ENCODE assay signal across 16 cellular contexts in the genomic region with DNA sequence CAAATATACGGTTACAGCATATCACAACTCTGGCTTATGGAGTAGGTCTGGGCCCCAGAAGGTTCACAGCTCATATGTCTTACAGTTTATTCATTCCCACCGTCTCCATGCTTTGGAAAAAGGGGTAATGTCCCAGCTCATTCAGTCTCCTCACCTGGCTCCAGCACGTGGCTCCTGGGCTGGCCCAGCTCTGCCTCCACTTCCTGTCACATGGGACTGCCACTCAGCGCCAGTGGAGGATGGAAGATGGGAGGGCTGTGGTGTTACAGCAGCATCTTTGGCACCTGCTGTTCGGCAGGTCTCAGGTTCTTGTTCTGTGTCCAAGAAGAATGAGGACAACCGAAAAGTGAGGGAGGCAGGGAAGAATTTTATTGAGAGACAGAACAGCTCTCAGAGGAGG.
DNase-seq lines count a peak whose midpoint lies in the region; ATAC-seq and TF ChIP-seq lines count a peak whose summit lies in the region.
"Had no signal": no experiment of that assay in that cellular context is flagged by ENCODE, and none has a peak within 500 bp of the region (broad histone marks: within the 10 kb centered on the region; RNA-seq: fewer than 3 reads in every experiment).

No MANE protein-coding gene starts in this region.

- H3K9me3 ChIP-seq in A673 (ENCODE audit: low read depth, low read length, poor library complexity, severe bottlenecking) (no peaks in the 10 kb centered on the region), DND-41 (ENCODE audit: insufficient read depth, low read length, severe bottlenecking) (no peaks in the 10 kb centered on the region), mesenchymal stem cell (ENCODE audit: control insufficient read depth, low read length) (no peaks in the 10 kb centered on the region), sigmoid colon (no peaks in the 10 kb centered on the region)
- H3K9me3 ChIP-seq: A549 had no signal

- H4K8ac ChIP-seq in mesenchymal stem cell (ENCODE audit: low read length) = peak overlapping the region; percentile 19

- 89% methylated on average over 6 of the region's 6 CpGs for WGBS in mesenchymal stem cell
- WGBS in sigmoid colon, 2 donors = 74 to 80% methylated on average over 6 of the region's 6 CpGs

- H3K4me3 Mint-ChIP-seq in WTC11 = no peak overlapping the region
- no peak overlapping the region for H3K4me3 Mint-ChIP-seq in activated CD4-positive, alpha-beta T cell treated with anti-CD3 and anti-CD28 coated beads, Interleukin-2, amount 10 ng/mL, durations not matched to agents 7 days and 5 days
- H3K4me3 Mint-ChIP-seq: CD14-positive monocyte; CD8-positive, alpha-beta T cell; HFFc6 had no signal

- H3K4me2 ChIP-seq in DND-41 (ENCODE audit: insufficient read depth, low read length) (no peak overlapping the region), mesenchymal stem cell (ENCODE audit: low read length, poor library complexity, severe bottlenecking) (no peak overlapping the region)
- H3K4me2 ChIP-seq: A549 had no signal

- H2AFZ ChIP-seq in DND-41 (ENCODE audit: low read depth, low read length) = 0 out of 2 replicates have a peak overlapping the region, but pooled peaks have one; percentile 26
- no peak overlapping the region for H2AFZ ChIP-seq in mesenchymal stem cell (ENCODE audit: low read depth, low read length)

- no peak for TF ChIP-seq EP300 in sigmoid colon (IDR thresholded peaks at IDR 0.05)

- no peak overlapping the region for H3K27ac Mint-ChIP-seq in WTC11
- no peak overlapping the region for H3K27ac Mint-ChIP-seq in activated CD4-positive, alpha-beta T cell treated with anti-CD3 and anti-CD28 coated beads, Interleukin-2, amount 10 ng/mL, durations not matched to agents 7 days and 5 days
- H3K27ac Mint-ChIP-seq: CD14-positive monocyte; CD8-positive, alpha-beta T cell; HFFc6 had no signal

- BruUV-seq in A673 (replicated peaks; lab: Mats Ljungman, UMichigan) = no TSS peak

- intact Hi-C loops in A673 (cut with micrococcal nuclease; ENCODE audit: unreplicated experiment) (no loop called here), sigmoid colon (cut with DNase I) (no loop called here)

- no peaks in the 10 kb centered on the region for H3K36me3 Mint-ChIP-seq in WTC11
- H3K36me3 Mint-ChIP-seq in activated CD4-positive, alpha-beta T cell treated with anti-CD3 and anti-CD28 coated beads, Interleukin-2, amount 10 ng/mL, durations not matched to agents 7 days and 5 days (ENCODE audit: low read depth) = no peaks in the 10 kb centered on the region
- H3K36me3 Mint-ChIP-seq: CD14-positive monocyte; CD8-positive, alpha-beta T cell had no signal

- CTCF ChIA-PET in A673 (lab: Charles Lee) (interaction anchor here (1.2 kb wide), 1 partner anchor 325 kb away, joined by 3 read pairs; no protein-coding TSS in a partner anchor), WTC11 (lab: Charles Lee) (interaction anchor here (0.6 kb wide), 1 partner anchor 177 kb away, joined by 4 read pairs; no protein-coding TSS in a partner anchor)
- CTCF ChIA-PET in activated CD4-positive, alpha-beta T cell treated with anti-CD3 and anti-CD28 coated beads, Interleukin-2, amount 10 ng/mL, durations not matched to agents 7 days and 5 days (lab: Charles Lee) = no interaction called here

- TF ChIP-seq CTCF in A673 (conservative IDR thresholded peaks at IDR 0.05; ENCODE audit: low read depth, low read length) = no peak
- TF ChIP-seq CTCF in DND-41 (IDR thresholded peaks at IDR 0.05; ENCODE audit: borderline replicate concordance, extremely low read depth, low read length, poor library complexity, severe bottlenecking) = no peak
- no peak for TF ChIP-seq CTCF in WTC11 (IDR thresholded peaks at IDR 0.05)
- no peak for TF ChIP-seq CTCF in sigmoid colon (IDR thresholded peaks at IDR 0.05)

- H3K4ac ChIP-seq in mesenchymal stem cell (ENCODE audit: low read depth in 1 of 2, low read length in 2 of 2) = no peak overlapping the region

- no peak overlapping the region for H3K14ac ChIP-seq in mesenchymal stem cell (ENCODE audit: low read length in 2 of 2)

- ATAC-seq in DND-41 (ENCODE audit: insufficient read depth, low read depth) = peak; percentile 59; the same call in 2 of the 3 replicates
- no peak; the same call in 1 of the 2 replicates for ATAC-seq in WTC11
- ATAC-seq: A549; CD8-positive, alpha-beta T cell had no signal

- no peak overlapping the region for H2BK120ac ChIP-seq in mesenchymal stem cell (ENCODE audit: low read depth, low read length)

- no peak overlapping the region for H3K9ac ChIP-seq in DND-41 (ENCODE audit: low read depth, low read length)
- no peak overlapping the region for H3K9ac ChIP-seq in mesenchymal stem cell (ENCODE audit: low read length)

- no peak overlapping the region for H4K91ac ChIP-seq in mesenchymal stem cell (ENCODE audit: low read length)

- H3K4me1 ChIP-seq in A673 (ENCODE audit: insufficient read depth, low read length, poor library complexity, severe bottlenecking) = peaks cover 34% of the 10 kb centered on the region
- H3K4me1 ChIP-seq in DND-41 (ENCODE audit: insufficient read depth, low read length) = no peaks in the 10 kb centered on the region
- H3K4me1 ChIP-seq in mesenchymal stem cell (ENCODE audit: control insufficient read depth, insufficient read depth, low read depth, low read length) = no peaks in the 10 kb centered on the region
- no peaks in the 10 kb centered on the region for H3K4me1 ChIP-seq in sigmoid colon

- H3K4me3 ChIP-seq in A673 (ENCODE audit: low read depth, low read length, poor library complexity, severe bottlenecking) (no peak overlapping the region), DND-41 (ENCODE audit: low read depth in 1 of 2, low read length in 2 of 2) (no peak overlapping the region), mesenchymal stem cell (ENCODE audit: insufficient read depth in 1 of 2, low read depth in 1 of 2, low read length in 2 of 2) (no peak overlapping the region), sigmoid colon (no peak overlapping the region)
- H3K4me3 ChIP-seq: A549 had no signal

- H3K27me3 ChIP-seq in A673 (replicated peaks; ENCODE audit: insufficient read depth, low read depth, low read length, poor library complexity) (no peaks in the 10 kb centered on the region), DND-41 (ENCODE audit: insufficient read depth, low read length, poor library complexity) (no peaks in the 10 kb centered on the region), mesenchymal stem cell (ENCODE audit: control insufficient read depth in 1 of 2, insufficient read depth in 1 of 2, low read length in 2 of 2) (no peaks in the 10 kb centered on the region), sigmoid colon (no peaks in the 10 kb centered on the region)

- no peaks in the 10 kb centered on the region for H3K27me3 Mint-ChIP-seq in WTC11 (ENCODE audit: low read depth)
- H3K27me3 Mint-ChIP-seq in activated CD4-positive, alpha-beta T cell treated with anti-CD3 and anti-CD28 coated beads, Interleukin-2, amount 10 ng/mL, durations not matched to agents 7 days and 5 days = no peaks in the 10 kb centered on the region

- no peaks in the 10 kb centered on the region for H3K79me1 ChIP-seq in mesenchymal stem cell (replicated peaks; ENCODE audit: low read length, poor library complexity, severe bottlenecking)

- no peaks in the 10 kb centered on the region for H3K9me3 Mint-ChIP-seq in WTC11
- no peaks in the 10 kb centered on the region for H3K9me3 Mint-ChIP-seq in activated CD4-positive, alpha-beta T cell treated with anti-CD3 and anti-CD28 coated beads, Interleukin-2, amount 10 ng/mL, durations not matched to agents 7 days and 5 days
- H3K9me3 Mint-ChIP-seq: CD14-positive monocyte; CD8-positive, alpha-beta T cell had no signal

- no peaks in the 10 kb centered on the region for H3K79me2 ChIP-seq in DND-41 (ENCODE audit: insufficient read depth, low read length)

- H3K23ac ChIP-seq in mesenchymal stem cell (ENCODE audit: low read length in 2 of 2) = no peak overlapping the region

- no peak overlapping the region for H2BK5ac ChIP-seq in mesenchymal stem cell (ENCODE audit: low read depth, low read length, poor library complexity, severe bottlenecking)

- POLR2A ChIA-PET in A673 (lab: Charles Lee; ENCODE audit: low non-redundant PET) (no interaction called here), WTC11 (lab: Charles Lee) (no interaction called here)
- POLR2A ChIA-PET in activated CD4-positive, alpha-beta T cell treated with anti-CD3 and anti-CD28 coated beads, Interleukin-2, amount 10 ng/mL, durations not matched to agents 7 days and 5 days (lab: Charles Lee) = no interaction called here

- no peak overlapping the region for H2BK15ac ChIP-seq in mesenchymal stem cell (ENCODE audit: low read depth, poor library complexity, severe bottlenecking)

- DNase-seq in A673 (ENCODE audit: low spot score) (no peak), DND-41 (peak; percentile 6), WTC11 (ENCODE audit: low spot score) (no peak), mesenchymal stem cell (no peak), NCI-H69 (lab: John Stamatoyannopoulos, UW) (no peak), sigmoid colon (no peak)
- no peak for DNase-seq in activated CD4-positive, alpha-beta T cell treated with anti-CD3 and anti-CD28 coated beads, Interleukin-2, amount 10 ng/mL, durations not matched to agents 7 days and 5 days
- DNase-seq: CD8-positive, alpha-beta T cell; COR-L47; DMS153; DMS79 treated with DMSO at 0.1 percent for 48 hours; GF-D8; HCEC 1CT; HFFc6 had no signal

- no peak overlapping the region for H2BK12ac ChIP-seq in mesenchymal stem cell (ENCODE audit: low read length in 2 of 2)

- H4K20me1 ChIP-seq in DND-41 (ENCODE audit: insufficient read depth, low read length) = no peaks in the 10 kb centered on the region

- no peak for TF ChIP-seq POLR2A in sigmoid colon (IDR thresholded peaks at IDR 0.05)

- no peak overlapping the region for H3K18ac ChIP-seq in mesenchymal stem cell (ENCODE audit: low read depth in 1 of 2, low read length in 2 of 2)

- H3K36me3 ChIP-seq in A673 (ENCODE audit: insufficient read depth, low read length, poor library complexity, severe bottlenecking) = no peaks in the 10 kb centered on the region
- no peaks in the 10 kb centered on the region for H3K36me3 ChIP-seq in DND-41 (ENCODE audit: insufficient read depth, low read length)
- H3K36me3 ChIP-seq in mesenchymal stem cell (ENCODE audit: control insufficient read depth in 1 of 2, insufficient read depth in 2 of 2, low read depth in 1 of 2, low read length in 2 of 2) = no peaks in the 10 kb centered on the region
- H3K36me3 ChIP-seq in sigmoid colon = no peaks in the 10 kb centered on the region

- no peaks in the 10 kb centered on the region for H3K4me1 Mint-ChIP-seq in WTC11
- no peaks in the 10 kb centered on the region for H3K4me1 Mint-ChIP-seq in activated CD4-positive, alpha-beta T cell treated with anti-CD3 and anti-CD28 coated beads, Interleukin-2, amount 10 ng/mL, durations not matched to agents 7 days and 5 days
- H3K4me1 Mint-ChIP-seq: CD14-positive monocyte had no signal

- H3K27ac ChIP-seq in A673 (ENCODE audit: low read depth, low read length, poor library complexity, severe bottlenecking) (peak overlapping the region; percentile 17), DND-41 (ENCODE audit: low read length) (no peak overlapping the region), mesenchymal stem cell (ENCODE audit: low read length, poor library complexity, severe bottlenecking) (no peak overlapping the region), sigmoid colon (no peak overlapping the region)

- no peak overlapping the region for H2AK5ac ChIP-seq in mesenchymal stem cell (ENCODE audit: low read length, severe bottlenecking)
